ENCODE assay signal across 11 cellular contexts in genomic region chr19:19145281-19145999, GRCh38. TPM values are rescaled to one million over a fixed set of nuclear protein-coding genes. Genes with fewer than 3 reads are reported as not detected.
DNase-seq lines count a peak whose midpoint lies in the region; ATAC-seq and TF ChIP-seq lines count a peak whose summit lies in the region.
"Had no signal": no experiment of that assay in that cellular context is flagged by ENCODE, and none has a peak within 500 bp of the region (broad histone marks: within the 10 kb centered on the region; RNA-seq: fewer than 3 reads in every experiment).

No MANE protein-coding gene starts in this region.

- no peaks in the 10 kb centered on the region; the same call in 1 of the 2 replicates for H4K20me1 ChIP-seq in DOHH2 (ENCODE audit: control insufficient read depth, insufficient read depth, low read depth, low read length)
- no peaks in the 10 kb centered on the region; the same call in 1 of the 2 replicates for H4K20me1 ChIP-seq in SU-DHL-6 (ENCODE audit: low read depth, low read length)

- no peak overlapping the region for H2AFZ ChIP-seq in SU-DHL-6 (ENCODE audit: low read depth, low read length, severe bottlenecking)

- H3K36me3 ChIP-seq in DOHH2 (ENCODE audit: control insufficient read depth, low read length) (peaks cover 58% of the 10 kb centered on the region), SU-DHL-6 (ENCODE audit: low read length) (peaks cover 10% of the 10 kb centered on the region), sigmoid colon (peaks cover 0 to 28% (median 3%) of the 10 kb centered on the region in 4 donors)
- H3K36me3 ChIP-seq: WERI-Rb-1 had no signal

- peak; percentile 38 for ATAC-seq in left ventricle myocardium superior
- ATAC-seq in omental fat pad (ENCODE audit: low FRiP score), result no peak

- H3K4me1 ChIP-seq in DOHH2 (ENCODE audit: control insufficient read depth, low read length), result peaks cover 66% of the 10 kb centered on the region
- peaks cover 0 to 9% (median 8%) of the 10 kb centered on the region in 4 donors for H3K4me1 ChIP-seq in sigmoid colon

- TF ChIP-seq CTCF in DOHH2 (IDR thresholded peaks at IDR 0.05; ENCODE audit: low read depth, low read length, poor library complexity, severe bottlenecking), result no peak
- no peak for TF ChIP-seq CTCF in SU-DHL-6 (IDR thresholded peaks at IDR 0.05; ENCODE audit: insufficient read depth, low read length, poor library complexity, severe bottlenecking)
- no peak for TF ChIP-seq CTCF in sigmoid colon (IDR thresholded peaks at IDR 0.05)
- no peak for TF ChIP-seq CTCF in omental fat pad (IDR thresholded peaks at IDR 0.05)

- H3K79me2 ChIP-seq in DOHH2 (ENCODE audit: control insufficient read depth, low read length) (peaks cover 3% of the 10 kb centered on the region; the same call in 1 of the 2 replicates), SU-DHL-6 (ENCODE audit: insufficient read depth, low read length) (no peaks in the 10 kb centered on the region)

- no peaks in the 10 kb centered on the region for H3K27me3 ChIP-seq in DOHH2 (ENCODE audit: control insufficient read depth, low read length)
- H3K27me3 ChIP-seq in SU-DHL-6 (ENCODE audit: low read length), result no peaks in the 10 kb centered on the region
- H3K27me3 ChIP-seq in sigmoid colon, result no peaks in the 10 kb centered on the region

- TF ChIP-seq POLR2A in sigmoid colon (IDR thresholded peaks at IDR 0.05), result no peak

- peak overlapping the region; percentile 50 for H3K4me2 ChIP-seq in DOHH2 (ENCODE audit: low read length)
- H3K4me2 ChIP-seq in SU-DHL-6 (ENCODE audit: low read depth, low read length, poor library complexity, severe bottlenecking), result no peak overlapping the region

- TF ChIP-seq EP300 in sigmoid colon (IDR thresholded peaks at IDR 0.05), result no peak

- WGBS in sigmoid colon, 2 donors, result 73% methylated on average over 45 of the region's 45 CpGs

- no peaks in the 10 kb centered on the region for H3K9me2 ChIP-seq in DOHH2 (replicated peaks; ENCODE audit: control insufficient read depth, low read length)
- H3K9me2 ChIP-seq in SU-DHL-6 (replicated peaks; ENCODE audit: insufficient read depth, low read length), result no peaks in the 10 kb centered on the region

- peaks cover 51% of the 10 kb centered on the region for H3F3A ChIP-seq in DOHH2 (ENCODE audit: control insufficient read depth, insufficient read depth)
- peaks cover 76% of the 10 kb centered on the region for H3F3A ChIP-seq in SU-DHL-6 (ENCODE audit: insufficient read depth)

- H3K4me3 ChIP-seq in DOHH2 (ENCODE audit: low read length) (peak overlapping the region; percentile 24; the same call in 1 of the 2 replicates), SU-DHL-6 (ENCODE audit: insufficient read depth, low read length, poor library complexity, severe bottlenecking) (no peak overlapping the region), sigmoid colon (peak overlapping the region in 3 of 4 donors; percentile 11 to 36 (median 28))

- DNase-seq in left ventricle myocardium superior (no peak), sigmoid colon (no peak), NCI-H446 (lab: John Stamatoyannopoulos, UW) (no peak), inferior parietal cortex (ENCODE audit: extremely low spot score) (no peak), omental fat pad (ENCODE audit: low spot score) (no peak)
- DNase-seq in stimulated activated CD4-positive, alpha-beta T cell treated with anti-CD3 and anti-CD28 coated beads, Interleukin-15, amount 100 ng/mL, for 24 hours, result no peak

- intact Hi-C loops in left ventricle myocardium superior (cut with micrococcal nuclease) (no loop called here), sigmoid colon (cut with DNase I) (loop anchor here (5.0 to 10.0 kb wide), 2 partner anchors 82 to 199 kb away; no protein-coding TSS in a partner anchor)

- H3K9me3 ChIP-seq in DOHH2 (ENCODE audit: control insufficient read depth, insufficient read depth, low read length) (no peaks in the 10 kb centered on the region), SU-DHL-6 (ENCODE audit: insufficient read depth, low read length) (no peaks in the 10 kb centered on the region), sigmoid colon (no peaks in the 10 kb centered on the region)

- H3K27ac ChIP-seq in DOHH2 (ENCODE audit: low read depth, low read length), result peak overlapping the region; percentile 78
- peak overlapping the region; percentile 73 for H3K27ac ChIP-seq in SU-DHL-6 (ENCODE audit: low read depth, low read length)
- no peak overlapping the region for H3K27ac ChIP-seq in sigmoid colon
- H3K27ac ChIP-seq: C4-2B, WERI-Rb-1 had no signal

- H3K9ac ChIP-seq in SU-DHL-6 (ENCODE audit: low read length), result no peak overlapping the region

RNA-seq across cellular contexts. Expression of gene TMEM161A, which starts 7.2 kb away (rescaled TPM):
- 24.7 TPM for total RNA-seq in left ventricle myocardium superior
- total RNA-seq in sigmoid colon, result 10 to 100 TPM; 14.8 to 28.0 (median 18.3) TPM
- polyA plus RNA-seq in sigmoid colon, result 10 to 100 TPM in 1 of 3 donors, 1 to 10 TPM in 2; 3.0 to 22.6 (median 4.4) TPM
- total RNA-seq in omental fat pad, result 10 to 100 TPM; 12.0 to 16.8 (median 15.8) TPM

RNA-seq across cellular contexts. Expression of gene MEF2B, which starts 24.6 kb away (rescaled TPM):
- total RNA-seq in left ventricle myocardium superior (not detected), sigmoid colon (not detected), omental fat pad (under 1 TPM in 1 of 4 donors, not detected in 3; 0.28 TPM)
- polyA plus RNA-seq in sigmoid colon, result 1 to 10 TPM in 1 of 3 donors, not detected in 2; 2.2 TPM
- total RNA-seq: SK-MEL-5 had no signal

RNA-seq across cellular contexts. Expression of gene BORCS8, which starts 46.5 kb away (rescaled TPM):
- total RNA-seq in left ventricle myocardium superior, result 16.4 TPM
- total RNA-seq in sigmoid colon, result 10 to 100 TPM in 3 of 4 donors, 1 to 10 TPM in 1; 9.3 to 16.9 (median 11.9) TPM
- 10 to 100 TPM; 30.6 to 39.3 (median 37.8) TPM for polyA plus RNA-seq in sigmoid colon
- 10 to 100 TPM; 16.8 to 29.8 (median 19.9) TPM for total RNA-seq in omental fat pad

RNA-seq across cellular contexts. Expression of gene RFXANK, which starts 46.6 kb away (rescaled TPM):
- total RNA-seq in left ventricle myocardium superior (38.4 TPM), sigmoid colon (10 to 100 TPM; 34.2 to 56.1 (median 54.9) TPM), omental fat pad (10 to 100 TPM; 31.2 to 46.8 (median 42.3) TPM)
- polyA plus RNA-seq in sigmoid colon, result 10 to 100 TPM; 78.6 to 91.7 (median 87.1) TPM

RNA-seq across cellular contexts. Expression of gene NR2C2AP, which starts 57.8 kb away (rescaled TPM):
- total RNA-seq in left ventricle myocardium superior (5.5 TPM), sigmoid colon (10 to 100 TPM; 11.1 to 23.4 (median 14.7) TPM), omental fat pad (10 to 100 TPM in 3 of 4 donors, 1 to 10 TPM in 1; 7.9 to 22.9 (median 15.7) TPM)
- 10 to 100 TPM in 2 of 3 donors, 1 to 10 TPM in 1; 8.3 to 25.3 (median 11.4) TPM for polyA plus RNA-seq in sigmoid colon

Comparison
In these comparisons a context has a peak if more than half of its experiments do, and no peak if none do; other contexts are left out.
1. H3K27ac ChIP-seq: peak in DOHH2 (single experiment) and SU-DHL-6 (single experiment); none in sigmoid colon (0 of 4).